In the genomic region with DNA sequence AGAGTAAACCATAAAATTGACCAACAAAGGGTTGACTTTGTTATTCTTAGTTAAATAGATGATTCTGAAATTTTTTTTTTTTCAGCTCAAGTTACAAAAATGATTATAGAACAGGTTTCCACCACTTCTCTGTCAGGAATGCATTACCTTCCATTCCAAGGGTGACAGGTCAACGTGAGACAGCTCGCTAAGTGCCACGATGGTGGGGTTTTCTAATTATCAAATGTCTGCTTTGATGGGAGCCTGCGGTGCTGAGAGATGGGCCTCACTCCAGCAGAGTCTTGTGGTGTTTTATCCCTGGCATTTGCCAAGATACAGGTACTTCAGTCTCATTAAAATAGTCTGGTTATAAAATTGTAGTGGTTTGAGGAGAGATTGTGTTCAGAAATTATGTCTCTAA, we compare ENCODE assay signal across 26 cellular contexts.
"Had no signal": no experiment of that assay in that cellular context is flagged by ENCODE, and none has a peak within 500 bp of the region (broad histone marks: within the 10 kb centered on the region; RNA-seq: fewer than 3 reads in every experiment).

No MANE protein-coding gene starts in this region.

- H3K27me3 Mint-ChIP-seq: stimulated activated naive CD8-positive, alpha-beta T cell treated with anti-CD3 and anti-CD28 coated beads, Interleukin-15, amount 100 ng/mL, for 72 hours had no signal

- H3K9me3 Mint-ChIP-seq: immature natural killer cell; natural killer cell; neural crest cell; stimulated activated naive CD8-positive, alpha-beta T cell treated with anti-CD3 and anti-CD28 coated beads, Interleukin-15, amount 100 ng/mL, for 72 hours had no signal

- DNase-seq: dermis blood vessel endothelial cell; effector memory CD4-positive, alpha-beta T cell; erythroblast; esophagus squamous epithelium; foreskin melanocyte; glutamatergic neuron; heart right ventricle; hypothalamus; immature natural killer cell; islet precursor cell; kidney glomerular epithelial cell; left colon; left ventricle myocardium inferior; lower lobe of right lung; natural killer cell; stimulated activated CD4-positive, alpha-beta T cell treated with anti-CD3 and anti-CD28 coated beads, Interleukin-12 subunit alpha, Interleukin-12 subunit beta, amount 100 ng/mL, for 4 hours; stimulated activated CD4-positive, alpha-beta T cell treated with anti-CD3 and anti-CD28 coated beads, Interleukin-1b, Interleukin-23, amount 100 ng/mL, for 48 hours; stimulated activated CD4-positive, alpha-beta T cell treated with anti-CD3 and anti-CD28 coated beads, Interleukin-4, amount 100 ng/mL, for 1 hour; stimulated activated CD8-positive, alpha-beta memory T cell treated with anti-CD3 and anti-CD28 coated beads, Interleukin-4, amount 100 ng/mL, for 48 hours; stimulated activated naive CD4-positive, alpha-beta T cell; stimulated activated naive CD8-positive, alpha-beta T cell treated with anti-CD3 and anti-CD28 coated beads, Interleukin-15, amount 100 ng/mL, for 72 hours; testis; tibial artery; upper lobe of left lung had no signal

- ATAC-seq: left colon; lower lobe of right lung; natural killer cell; sciatic nerve; stimulated activated naive CD8-positive, alpha-beta T cell treated with anti-CD3 and anti-CD28 coated beads, Interleukin-15, amount 100 ng/mL, for 72 hours had no signal

- H3K36me3 Mint-ChIP-seq: immature natural killer cell, natural killer cell had no signal

- H3K27ac Mint-ChIP-seq: immature natural killer cell; natural killer cell; stimulated activated naive CD8-positive, alpha-beta T cell treated with anti-CD3 and anti-CD28 coated beads, Interleukin-15, amount 100 ng/mL, for 72 hours had no signal

- H3K4me1 Mint-ChIP-seq: immature natural killer cell; natural killer cell; neural crest cell; stimulated activated naive CD8-positive, alpha-beta T cell treated with anti-CD3 and anti-CD28 coated beads, Interleukin-15, amount 100 ng/mL, for 72 hours had no signal

- H3K4me3 Mint-ChIP-seq: immature natural killer cell; natural killer cell; neural crest cell; stimulated activated naive CD8-positive, alpha-beta T cell treated with anti-CD3 and anti-CD28 coated beads, Interleukin-15, amount 100 ng/mL, for 72 hours had no signal
